8 cellular contexts compared by ENCODE assay signal in genomic region chr15:71103102-71103676, GRCh38. TPM values are rescaled to one million over a fixed set of nuclear protein-coding genes. Genes with fewer than 3 reads are reported as not detected.
A peak's percentile ranks its signal among the peaks of the same experiment; 100 is the strongest.
DNase-seq lines count a peak whose midpoint lies in the region; ATAC-seq and TF ChIP-seq lines count a peak whose summit lies in the region.

No MANE protein-coding gene starts in this region.

- ATAC-seq in heart left ventricle = peak in 3 of 4 donors; percentile 77 to 80 (median 78)

- no peaks in the 10 kb centered on the region for H3K4me1 ChIP-seq in PC-9 (replicated peaks; ENCODE audit: insufficient read depth)
- H3K4me1 ChIP-seq in heart left ventricle = peaks cover 0 to 3% (median 0%) of the 10 kb centered on the region in 12 donors

- no TSS peak for BruUV-seq in PC-9 (replicated peaks; lab: Mats Ljungman, UMichigan)

- no peak for TF ChIP-seq POLR2A in heart left ventricle (IDR thresholded peaks at IDR 0.05)

- H3F3A ChIP-seq in PC-9 (ENCODE audit: insufficient read depth, low read depth) = no peaks in the 10 kb centered on the region

- DNase-seq in EL (peak; percentile 72), HEK293T (ENCODE audit: extremely low spot score) (peak; percentile 56), PC-9 (no peak), heart left ventricle (peak in 1 of 5 donors; percentile 38), ecto neural progenitor cell (ENCODE audit: low spot score) (no peak), posterior cingulate gyrus (no peak), NCI-H748 (lab: John Stamatoyannopoulos, UW; ENCODE audit: unreplicated experiment) (no peak)
- DNase-seq in stimulated activated CD4-positive, alpha-beta T cell treated with anti-CD3 and anti-CD28 coated beads, Interleukin-2, amount 100 ng/mL, for 24 hours = no peak

- WGBS in heart left ventricle, 4 donors = 48 to 75% (median 64%) methylated on average over 2 of the region's 2 CpGs

- no peak overlapping the region for H3K27ac ChIP-seq in PC-9
- no peak overlapping the region for H3K27ac ChIP-seq in heart left ventricle

- H3K36me3 ChIP-seq in PC-9 (ENCODE audit: low read depth) = no peaks in the 10 kb centered on the region
- no peaks in the 10 kb centered on the region for H3K36me3 ChIP-seq in heart left ventricle

- intact Hi-C loops in PC-9 (cut with micrococcal nuclease; ENCODE audit: unreplicated experiment) = no loop called here
- intact Hi-C loops in heart left ventricle (cut with DNase I) = loop anchor here in 9 of 10 donors (2.0 to 10.0 kb wide), 7 partner anchors 88 to 211 kb away; partner anchors contain the start of genes LRRC49 (in 7 of the 9) and THAP10 (in 7 of the 9)
- intact Hi-C loops in posterior cingulate gyrus (cut with DNase I) = no loop called here

- CTCF ChIA-PET in HEK293T (lab: Yijun Ruan, JAX) = interaction anchor here (0.6 to 1.0 kb wide), 5 partner anchors 10 to 687 kb away, joined by 3 to 7 read pairs (median 4); no protein-coding TSS in a partner anchor
- CTCF ChIA-PET in PC-9 (lab: Charles Lee) = interaction anchor here (0.6 to 0.7 kb wide), 2 partner anchors 91 to 112 kb away, joined by 3 to 4 read pairs; no protein-coding TSS in a partner anchor

- no peaks in the 10 kb centered on the region for H3K79me2 ChIP-seq in PC-9 (ENCODE audit: low read depth)

- H3K9me3 ChIP-seq in PC-9 (ENCODE audit: insufficient read depth, low read depth) (no peaks in the 10 kb centered on the region), heart left ventricle (no peaks in the 10 kb centered on the region)

- H3K9me2 ChIP-seq in PC-9 (ENCODE audit: insufficient read depth) = no peaks in the 10 kb centered on the region

- H3K4me3 ChIP-seq in PC-9 (no peak overlapping the region), heart left ventricle (no peak overlapping the region)

- POLR2A ChIA-PET in HEK293T (lab: Yijun Ruan, JAX) (no interaction called here), PC-9 (lab: Charles Lee; ENCODE audit: unreplicated experiment) (interaction anchor here (0.7 kb wide), 1 partner anchor 139 kb away, joined by 4 read pairs; no protein-coding TSS in a partner anchor)

- TF ChIP-seq CTCF in PC-9 (conservative IDR thresholded peaks at IDR 0.05) = peak; percentile 33; the same call in 1 of the 2 replicates
- peak; percentile 18 to 54 (median 42) for TF ChIP-seq CTCF in heart left ventricle (IDR thresholded peaks at IDR 0.05)

- no peaks in the 10 kb centered on the region for H3K27me3 ChIP-seq in PC-9 (ENCODE audit: insufficient read depth, low read depth)
- H3K27me3 ChIP-seq in heart left ventricle = no peaks in the 10 kb centered on the region

- no peak overlapping the region for H2AFZ ChIP-seq in PC-9

- no peaks in the 10 kb centered on the region for H4K20me1 ChIP-seq in PC-9 (ENCODE audit: insufficient read depth)

- H3K4me2 ChIP-seq in PC-9 = no peak overlapping the region

TF ChIP-seq in HEK293T, 16 proteins besides CTCF, POLR2A, EP300 and RAD21:
- TF ChIP-seq ELF4 (IDR thresholded peaks at IDR 0.05) = no peak
- no peak for TF ChIP-seq HDGF (IDR thresholded peaks at IDR 0.05; ENCODE audit: borderline replicate concordance)
- no peak for TF ChIP-seq LEF1 (IDR thresholded peaks at IDR 0.05; ENCODE audit: borderline replicate concordance)
- no peak for TF ChIP-seq ARNT (IDR thresholded peaks at IDR 0.05)
- TF ChIP-seq SP1 (IDR thresholded peaks at IDR 0.05) = no peak
- no peak for TF ChIP-seq ZNF384 (IDR thresholded peaks at IDR 0.05)
- no peak for TF ChIP-seq FOXK2 (IDR thresholded peaks at IDR 0.05)
- TF ChIP-seq FOXM1 (IDR thresholded peaks at IDR 0.05; ENCODE audit: borderline replicate concordance) = no peak
- TF ChIP-seq SUZ12 (IDR thresholded peaks at IDR 0.05) = no peak
- TF ChIP-seq L3MBTL2 (conservative IDR thresholded peaks at IDR 0.05) = no peak
- no peak for TF ChIP-seq BHLHE40 (IDR thresholded peaks at IDR 0.05; ENCODE audit: borderline replicate concordance)
- no peak for TF ChIP-seq CTBP1 (IDR thresholded peaks at IDR 0.05; ENCODE audit: borderline replicate concordance)
- no peak for TF ChIP-seq NFRKB (IDR thresholded peaks at IDR 0.05)
- no peak for TF ChIP-seq PKNOX1 (IDR thresholded peaks at IDR 0.05)
- no peak for TF ChIP-seq TARDBP (IDR thresholded peaks at IDR 0.05)
- no peak for TF ChIP-seq FOXA1 (IDR thresholded peaks at IDR 0.05)

RNA-seq across cellular contexts. Expression of gene THSD4, which starts 12.1 kb away (rescaled TPM):
- total RNA-seq in PC-9 (2021) (29.3 and 33.1 TPM in 2 replicates), heart left ventricle (100 to 1,000 TPM in 5 of 9 donors, 10 to 100 TPM in 4; 57.4 to 206 (median 104) TPM)
- 10 to 100 TPM; 32.6 to 42.4 TPM for polyA plus RNA-seq in heart left ventricle

Comparison
In these comparisons a context has a peak if more than half of its experiments do, and no peak if none do; other contexts are left out.
1. DNase-seq: peak in EL (single experiment) and HEK293T (single experiment); none in PC-9 (0 of 2), ecto neural progenitor cell (single experiment), posterior cingulate gyrus (0 of 10), stimulated activated CD4-positive, alpha-beta T cell treated with anti-CD3 and anti-CD28 coated beads, Interleukin-2, amount 100 ng/mL, for 24 hours (0 of 2) and NCI-H748 (single experiment).
2. intact Hi-C loops: an anchor here in heart left ventricle (2.0 to 10.0 kb wide); none called in PC-9 and posterior cingulate gyrus.